In genomic region chr6:140784573-140784972, GRCh38 we compare ENCODE assay signal across 25 cellular contexts.
A peak's percentile ranks its signal among the peaks of the same experiment; 100 is the strongest.
DNase-seq lines count a peak whose midpoint lies in the region; FAIRE-seq and TF ChIP-seq lines count a peak whose summit lies in the region.
"Had no signal": no experiment of that assay in that cellular context is flagged by ENCODE, and none has a peak within 500 bp of the region (broad histone marks: within the 10 kb centered on the region; RNA-seq: fewer than 3 reads in every experiment).

No MANE protein-coding gene starts in this region.

- H2AK5ac ChIP-seq in mesenchymal stem cell (ENCODE audit: low read length, severe bottlenecking), result no peak overlapping the region

- no peaks in the 10 kb centered on the region for H3K79me1 ChIP-seq in mesenchymal stem cell (replicated peaks; ENCODE audit: low read length, poor library complexity, severe bottlenecking)

- no peak overlapping the region for H3K18ac ChIP-seq in mesenchymal stem cell (ENCODE audit: low read depth in 1 of 2, low read length in 2 of 2)

- no peak overlapping the region for H2BK12ac ChIP-seq in mesenchymal stem cell (ENCODE audit: low read length in 2 of 2)

- no peaks in the 10 kb centered on the region for H3K9me3 ChIP-seq in mesenchymal stem cell (ENCODE audit: control insufficient read depth, low read length)
- H3K9me3 ChIP-seq: A549; BLaER1 treated with 17β-estradiol and CSF1 and Interleukin-3, amounts not matched to agents 10 nM and 100 nM; tibial nerve had no signal

- FAIRE-seq in GM19239 (lab: Jason Lieb, UNC), result no peak
- FAIRE-seq: A549, kidney had no signal

- no peak overlapping the region for H3K14ac ChIP-seq in mesenchymal stem cell (ENCODE audit: low read length in 2 of 2)

- TF ChIP-seq CTCF in AG10803 (conservative IDR thresholded peaks at IDR 0.05; ENCODE audit: low read length) (no peak), epithelial cell of esophagus (IDR thresholded peaks at IDR 0.05; ENCODE audit: insufficient read depth, low read depth, low read length, missing control alignments) (no peak)

- H3K4me3 ChIP-seq in AG10803 (ENCODE audit: low read length) (no peak overlapping the region), epithelial cell of esophagus (ENCODE audit: low read length) (no peak overlapping the region), mesenchymal stem cell (ENCODE audit: insufficient read depth in 1 of 2, low read depth in 1 of 2, low read length in 2 of 2) (no peak overlapping the region)
- H3K4me3 ChIP-seq: A549; BLaER1 treated with 17β-estradiol and CSF1 and Interleukin-3, amounts not matched to agents 10 nM and 100 nM; lung; tibial nerve had no signal

- 97% methylated on average over 2 of the region's 2 CpGs for WGBS in mesenchymal stem cell

- H3K4ac ChIP-seq in mesenchymal stem cell (ENCODE audit: low read depth in 1 of 2, low read length in 2 of 2), result no peak overlapping the region

- no peaks in the 10 kb centered on the region for H3K4me1 ChIP-seq in mesenchymal stem cell (ENCODE audit: control insufficient read depth, insufficient read depth, low read depth, low read length)
- H3K4me1 ChIP-seq: A549; BLaER1 treated with 17β-estradiol and CSF1 and Interleukin-3, amounts not matched to agents 10 nM and 100 nM; tibial nerve had no signal

- H3K36me3 ChIP-seq in mesenchymal stem cell (ENCODE audit: control insufficient read depth in 1 of 2, insufficient read depth in 2 of 2, low read depth in 1 of 2, low read length in 2 of 2), result no peaks in the 10 kb centered on the region
- H3K36me3 ChIP-seq: BLaER1 treated with 17β-estradiol and CSF1 and Interleukin-3, amounts not matched to agents 10 nM and 100 nM; tibial nerve had no signal

- DNase-seq in AG10803 (ENCODE audit: low read depth) (peak; percentile 35), NCI-H226 (peak; percentile 45), epithelial cell of esophagus (ENCODE audit: low read depth) (peak; percentile 88), mesenchymal stem cell (peak; percentile 19), SK-N-DZ (ENCODE audit: low spot score) (no peak), GM19239 (ENCODE audit: insufficient read length, low spot score) (no peak), DMS153 treated with DMSO at 0.1 percent for 48 hours (lab: John Stamatoyannopoulos, UW; ENCODE audit: unreplicated experiment) (no peak), cerebellar cortex (ENCODE audit: low spot score) (no peak)
- DNase-seq: activated CD4-positive, alpha-beta T cell treated with anti-CD3 and anti-CD28 coated beads for 48 hours; activated naive CD4-positive, alpha-beta T cell treated with anti-CD3 and anti-CD28 coated beads, Interleukin-2, amount 50 U/mL, for 16 hours; activated T-cell treated with anti-CD3 and anti-CD28 coated beads, Interleukin-2, amount 50 U/mL, for 48 hours; central memory CD4-positive, alpha-beta T cell; H7; KG1; kidney; NCI-H1694 treated with DMSO at 0.1 percent for 48 hours; NCI-H2171 treated with DMSO at 0.1 percent for 48 hours; NCI-H748 treated with DMSO at 0.1 percent for 48 hours; nucleus accumbens; OCI-M1; stimulated activated CD4-positive, alpha-beta T cell treated with anti-CD3 and anti-CD28 coated beads, Interleukin-4, amount 100 ng/mL, for 4 hours had no signal

- H2AFZ ChIP-seq in mesenchymal stem cell (ENCODE audit: low read depth, low read length), result no peak overlapping the region

- H3K27me3 ChIP-seq in mesenchymal stem cell (ENCODE audit: control insufficient read depth in 1 of 2, insufficient read depth in 1 of 2, low read length in 2 of 2), result no peaks in the 10 kb centered on the region
- H3K27me3 ChIP-seq: BLaER1 treated with 17β-estradiol and CSF1 and Interleukin-3, amounts not matched to agents 10 nM and 100 nM; tibial nerve had no signal

- no peak overlapping the region for H4K91ac ChIP-seq in mesenchymal stem cell (ENCODE audit: low read length)

- no peak overlapping the region for H2BK15ac ChIP-seq in mesenchymal stem cell (ENCODE audit: low read depth, poor library complexity, severe bottlenecking)

- no peak overlapping the region for H3K4me2 ChIP-seq in mesenchymal stem cell (ENCODE audit: low read length, poor library complexity, severe bottlenecking)
- H3K4me2 ChIP-seq: A549; BLaER1 treated with 17β-estradiol and CSF1 and Interleukin-3, amounts not matched to agents 10 nM and 100 nM had no signal

- H3K23ac ChIP-seq in mesenchymal stem cell (ENCODE audit: low read length in 2 of 2), result no peak overlapping the region

- H4K8ac ChIP-seq in mesenchymal stem cell (ENCODE audit: low read length), result no peak overlapping the region

- H2BK120ac ChIP-seq in mesenchymal stem cell (ENCODE audit: low read depth, low read length), result no peak overlapping the region

- no peak overlapping the region for H2BK5ac ChIP-seq in mesenchymal stem cell (ENCODE audit: low read depth, low read length, poor library complexity, severe bottlenecking)

- no peak overlapping the region for H3K27ac ChIP-seq in mesenchymal stem cell (ENCODE audit: low read length, poor library complexity, severe bottlenecking)
- H3K27ac ChIP-seq: A549; BLaER1 treated with 17β-estradiol and CSF1 and Interleukin-3, amounts not matched to agents 10 nM and 100 nM; tibial nerve had no signal

- no peak overlapping the region for H3K9ac ChIP-seq in mesenchymal stem cell (ENCODE audit: low read length)
- H3K9ac ChIP-seq: BLaER1 treated with 17β-estradiol and CSF1 and Interleukin-3, amounts not matched to agents 10 nM and 100 nM had no signal

Comparison
In these comparisons a context has a peak if more than half of its experiments do, and no peak if none do; other contexts are left out.
1. DNase-seq: peak in AG10803 (single experiment), NCI-H226 (single experiment), epithelial cell of esophagus (single experiment) and mesenchymal stem cell (single experiment); none in SK-N-DZ (single experiment), GM19239 (single experiment), DMS153 treated with DMSO at 0.1 percent for 48 hours (single experiment) and cerebellar cortex (single experiment).